In the genomic region with DNA sequence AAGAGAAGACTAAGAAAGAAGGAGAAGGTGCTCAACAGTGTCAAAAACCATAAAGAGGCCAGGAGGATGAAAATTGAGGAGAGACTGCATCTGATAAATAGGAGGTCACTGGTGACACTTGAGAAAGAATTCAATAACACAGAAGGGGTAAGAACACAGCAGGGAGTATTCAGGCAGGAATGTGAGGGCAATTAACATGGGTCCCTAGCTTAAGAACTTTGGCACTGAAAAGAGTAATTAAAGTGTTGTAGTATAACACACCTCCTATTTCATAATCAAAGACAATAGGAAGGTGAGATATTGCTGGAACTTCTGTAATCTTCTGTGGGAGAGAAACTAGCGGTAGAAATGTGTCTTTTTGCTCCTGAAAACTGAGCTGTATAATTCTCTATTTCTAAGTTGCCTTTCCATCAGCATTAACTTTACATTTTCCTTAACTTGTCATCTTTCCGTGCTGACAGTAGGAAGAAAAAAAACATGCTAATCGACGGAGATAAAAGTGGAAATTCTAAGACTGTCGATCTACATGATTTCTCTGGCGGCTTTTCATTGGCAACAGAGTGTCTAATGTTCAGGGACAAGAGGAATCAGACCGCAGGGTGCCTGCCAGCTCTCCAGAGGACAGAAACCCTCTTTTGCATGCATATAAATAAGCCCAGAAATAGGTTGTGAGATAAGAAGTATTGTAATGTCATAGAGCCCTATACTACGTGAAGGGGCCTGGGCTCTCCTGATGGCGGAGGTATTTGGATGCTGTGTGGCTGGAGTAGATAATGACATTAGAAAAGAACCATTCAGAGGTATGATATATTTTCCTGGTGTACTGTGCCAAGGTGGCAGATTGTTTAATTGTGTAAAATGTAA, we compare ENCODE assay signal across 17 cellular contexts.
DNase-seq lines count a peak whose midpoint lies in the region; ATAC-seq, FAIRE-seq and TF ChIP-seq lines count a peak whose summit lies in the region.
"Had no signal": no experiment of that assay in that cellular context is flagged by ENCODE, and none has a peak within 500 bp of the region (broad histone marks: within the 10 kb centered on the region; RNA-seq: fewer than 3 reads in every experiment).

No MANE protein-coding gene starts in this region.

- H4K8ac ChIP-seq in H1 (ENCODE audit: extremely low read depth, insufficient read depth, low read length) (no peak overlapping the region), neuronal stem cell (ENCODE audit: low read depth, low read length) (no peak overlapping the region)

- H3K23ac ChIP-seq in H1 (ENCODE audit: insufficient read length) (no peak overlapping the region), neuronal stem cell (ENCODE audit: low read depth, low read length, poor library complexity) (no peak overlapping the region)

- H2BK15ac ChIP-seq in H1 (ENCODE audit: low read length) (no peak overlapping the region), neuronal stem cell (ENCODE audit: low read length) (no peak overlapping the region)

- TF ChIP-seq CTCF in GM23338 (conservative IDR thresholded peaks at IDR 0.05; ENCODE audit: low read depth in 2 of 2) (no peak), H1 (IDR thresholded peaks at IDR 0.05; ENCODE audit: control extremely low read depth in 1 of 3, insufficient read depth in 1 of 3, low read depth in 1 of 3, low read length in 3 of 3) (no peak)

- no peaks in the 10 kb centered on the region for H3K9me3 ChIP-seq in H1 (ENCODE audit: insufficient read depth in 2 of 2, low read depth in 1 of 2, low read length in 1 of 2)
- H3K9me3 ChIP-seq in neuronal stem cell (replicated peaks in 1 of 2; ENCODE audit: control insufficient read depth in 2 of 2, insufficient read depth in 1 of 2, low read depth in 1 of 2, low read length in 2 of 2), result no peaks in the 10 kb centered on the region
- H3K9me3 ChIP-seq: Caco-2, HAP-1 had no signal

- FAIRE-seq in H1 (lab: Jason Lieb, UNC), result no peak
- FAIRE-seq: GM19239 had no signal

- H2BK12ac ChIP-seq in H1 (ENCODE audit: low read depth, low read length) (no peak overlapping the region), neuronal stem cell (ENCODE audit: low read length) (no peak overlapping the region)

- no peak overlapping the region for H3K4me3 ChIP-seq in GM23338
- no peak overlapping the region; a peak in 1 of 8 replicates for H3K4me3 ChIP-seq in H1 (ENCODE audit: extremely low read depth in 1 of 4, insufficient read depth in 2 of 4, low read depth in 3 of 4, low read length in 4 of 4)
- no peak overlapping the region for H3K4me3 ChIP-seq in neuronal stem cell (ENCODE audit: low read length in 2 of 2)
- H3K4me3 ChIP-seq: HAP-1 had no signal

- H3K27me3 ChIP-seq in GM23338 (ENCODE audit: insufficient read depth), result no peaks in the 10 kb centered on the region
- peaks cover 0 to 1% (median 0%) of the 10 kb centered on the region in 4 experiments; a peak in 1 of 7 replicates for H3K27me3 ChIP-seq in H1 (replicated peaks in 1 of 4; ENCODE audit: control insufficient read depth in 3 of 4, extremely low read depth in 1 of 4, insufficient read depth in 3 of 4, low read length in 3 of 4)
- no peaks in the 10 kb centered on the region for H3K27me3 ChIP-seq in neuronal stem cell (ENCODE audit: control insufficient read depth in 3 of 3, insufficient read depth in 3 of 3, low read depth in 1 of 3, low read length in 3 of 3)

- H3K27ac ChIP-seq in GM23338 (ENCODE audit: low read depth) (no peak overlapping the region), H1 (ENCODE audit: low read depth, low read length) (no peak overlapping the region), neuronal stem cell (replicated peaks; ENCODE audit: low read length) (no peak overlapping the region)

- H3F3A ChIP-seq in GM23338 (replicated peaks; ENCODE audit: low read depth), result no peaks in the 10 kb centered on the region

- H3K79me2 ChIP-seq in GM23338 (replicated peaks; ENCODE audit: insufficient read depth) (no peaks in the 10 kb centered on the region), H1 (ENCODE audit: control insufficient read depth in 1 of 2, insufficient read depth in 2 of 2, low read length in 2 of 2) (no peaks in the 10 kb centered on the region)

- no peaks in the 10 kb centered on the region for H3K23me2 ChIP-seq in H1 (ENCODE audit: low read depth, low read length)

- H4K91ac ChIP-seq in H1 (replicated peaks; ENCODE audit: insufficient read length, low read length), result no peak overlapping the region
- no peak overlapping the region for H4K91ac ChIP-seq in neuronal stem cell (ENCODE audit: low read depth, low read length, poor library complexity)

- peaks cover 7% of the 10 kb centered on the region for H3K4me1 ChIP-seq in GM23338 (ENCODE audit: insufficient read depth)
- peaks cover 0 to 6% (median 5%) of the 10 kb centered on the region in 4 experiments; a peak in 4 of 7 replicates for H3K4me1 ChIP-seq in H1 (replicated peaks in 1 of 4; ENCODE audit: control insufficient read depth in 3 of 4, insufficient read depth in 4 of 4, low read length in 3 of 4)
- peaks cover 4 to 5% of the 10 kb centered on the region in 2 donors for H3K4me1 ChIP-seq in neuronal stem cell (ENCODE audit: control insufficient read depth in 2 of 2, insufficient read depth in 1 of 2, low read depth in 1 of 2, low read length in 2 of 2)
- H3K4me1 ChIP-seq: Caco-2 had no signal

- no peaks in the 10 kb centered on the region for H3K9me2 ChIP-seq in GM23338 (ENCODE audit: insufficient read depth)

- H3K9ac ChIP-seq in H1 (replicated peaks in 1 of 4; ENCODE audit: extremely low read depth in 1 of 4, low read depth in 3 of 4, low read length in 3 of 4) (no peak overlapping the region), neuronal stem cell (ENCODE audit: low read depth, low read length, poor library complexity) (no peak overlapping the region)

- POLR2A ChIA-PET in H1 (lab: Charles Lee; ENCODE audit: partially characterized antibody), result interaction anchor here (0.7 kb wide), 1 partner anchor 39 kb away, joined by 4 read pairs; no protein-coding TSS in a partner anchor

- H3K4ac ChIP-seq in H1 (replicated peaks; ENCODE audit: insufficient read length, low read depth, low read length) (no peak overlapping the region), neuronal stem cell (ENCODE audit: low read length) (no peak overlapping the region)

- 76% methylated on average over 9 of the region's 9 CpGs; no CpG with 5 or more reads in 1 of the 2 experiments for WGBS in H1 (ENCODE audit: extremely low coverage in 1 of 2, insufficient coverage in 1 of 2, insufficient read length in 1 of 2, insufficient replicate concordance in 2 of 2, low coverage in 1 of 2, low lambda C conversion rate in 2 of 2, missing lambda C conversion rate in 1 of 2), 2 experiments
- no CpG with 5 or more reads among the region's 9 CpGs for WGBS in neuronal stem cell (ENCODE audit: extremely low coverage in 2 of 2, insufficient read length in 2 of 2, insufficient replicate concordance in 1 of 2), 2 donors

- H3K9me3 Mint-ChIP-seq in GM23338, result no peaks in the 10 kb centered on the region

- H3K4me3 Mint-ChIP-seq in GM23338, result no peak overlapping the region; the same call in 2 of the 3 replicates

- no peak overlapping the region for H2BK20ac ChIP-seq in H1 (ENCODE audit: low read length)

- no peaks in the 10 kb centered on the region for H3K27me3 Mint-ChIP-seq in GM23338 (ENCODE audit: insufficient read depth, low read depth, poor library complexity)

- no peak overlapping the region for H3K18ac ChIP-seq in H1 (ENCODE audit: extremely low read depth, low read length)
- no peak overlapping the region for H3K18ac ChIP-seq in neuronal stem cell (ENCODE audit: low read length)

- H3K4me2 ChIP-seq in GM23338 (no peak overlapping the region), H1 (ENCODE audit: insufficient read depth in 1 of 2, low read depth in 2 of 2, low read length in 2 of 2) (no peak overlapping the region; a peak in 1 of 4 replicates), neuronal stem cell (ENCODE audit: insufficient read depth, low read length, poor library complexity, severe bottlenecking) (no peak overlapping the region)

- CTCF ChIA-PET in H1 (lab: Charles Lee; ENCODE audit: partially characterized antibody), result interaction anchor here (1.4 kb wide), 1 partner anchor 11 kb away, joined by 4 read pairs; no protein-coding TSS in a partner anchor

- no peak for TF ChIP-seq POLR2A in H1 (IDR thresholded peaks at IDR 0.05; ENCODE audit: control extremely low read depth in 1 of 2, low read depth in 2 of 2, low read length in 2 of 2)

- DNase-seq in GM23338 (ENCODE audit: low spot score) (peak; percentile 34), NCI-H526 treated with DMSO at 0.1 percent for 48 hours (lab: John Stamatoyannopoulos, UW) (peak; percentile 43), H1 (ENCODE audit: low read depth in 1 of 2, low spot score in 2 of 2) (no peak), neuronal stem cell (ENCODE audit: low spot score) (no peak), ureter (ENCODE audit: low spot score) (no peak), epidermal melanocyte (ENCODE audit: insufficient read length, low spot score) (no peak)
- no peak for DNase-seq in stimulated activated CD4-positive, alpha-beta T cell treated with anti-CD3 and anti-CD28 coated beads, Interleukin-2, amount 100 ng/mL, for 24 hours
- DNase-seq: ACHN, Caco-2, DMS153, NCI-H187 treated with DMSO at 0.1 percent for 48 hours, NCI-H2171, NCI-H446 treated with DMSO at 0.1 percent for 48 hours, SHP77 had no signal

- TF ChIP-seq EP300 in H1 (IDR thresholded peaks at IDR 0.05; ENCODE audit: borderline replicate concordance in 1 of 2, low read depth in 2 of 2, low read length in 2 of 2), result no peak

- H3K79me1 ChIP-seq in H1 (ENCODE audit: low read depth, low read length), result no peaks in the 10 kb centered on the region
- H3K79me1 ChIP-seq in neuronal stem cell (ENCODE audit: low read depth, low read length), result no peaks in the 10 kb centered on the region

- no peak for TF ChIP-seq RAD21 in H1 (IDR thresholded peaks at IDR 0.05 in 1 of 2, conservative IDR thresholded peaks at IDR 0.05 in 1 of 2; ENCODE audit: low read depth in 2 of 2, low read length in 2 of 2)

- H2AFZ ChIP-seq in GM23338 (no peak overlapping the region), H1 (ENCODE audit: low read length) (no peak overlapping the region), neuronal stem cell (ENCODE audit: low read length) (peak overlapping the region; percentile 10)

- no peak overlapping the region for H3K56ac ChIP-seq in H1 (replicated peaks; ENCODE audit: insufficient read length, low read depth, low read length)

- H3K36me3 ChIP-seq in GM23338 (ENCODE audit: insufficient read depth) (no peaks in the 10 kb centered on the region), H1 (ENCODE audit: control insufficient read depth in 2 of 4, insufficient read depth in 4 of 4, low read length in 3 of 4) (no peaks in the 10 kb centered on the region), neuronal stem cell (replicated peaks in 1 of 2; ENCODE audit: control insufficient read depth in 2 of 2, insufficient read depth in 2 of 2, low read length in 2 of 2) (no peaks in the 10 kb centered on the region)
- H3K36me3 ChIP-seq: HAP-1 had no signal

- peak; percentile 58 for ATAC-seq in GM23338
- ATAC-seq: Panc1 had no signal

- H3K27ac Mint-ChIP-seq in GM23338, result no peak overlapping the region

- H3K14ac ChIP-seq in H1 (ENCODE audit: insufficient read length) (no peak overlapping the region), neuronal stem cell (ENCODE audit: low read length) (no peak overlapping the region)

- H2BK120ac ChIP-seq in H1 (replicated peaks; ENCODE audit: low read depth, low read length), result no peak overlapping the region
- H2BK120ac ChIP-seq in neuronal stem cell (ENCODE audit: low read depth, low read length), result no peak overlapping the region

- no peak overlapping the region for H4K5ac ChIP-seq in H1 (ENCODE audit: insufficient read length, low read depth, low read length)

- no peaks in the 10 kb centered on the region for H3K36me3 Mint-ChIP-seq in GM23338 (ENCODE audit: low read depth)

- H4K20me1 ChIP-seq in GM23338 (replicated peaks; ENCODE audit: insufficient read depth) (no peaks in the 10 kb centered on the region), H1 (replicated peaks in 1 of 2; ENCODE audit: control insufficient read depth in 1 of 2, insufficient read depth in 2 of 2, low read length in 2 of 2) (no peaks in the 10 kb centered on the region)

- H2BK5ac ChIP-seq in H1 (ENCODE audit: low read depth, low read length), result no peak overlapping the region
- H2BK5ac ChIP-seq in neuronal stem cell (ENCODE audit: low read length), result no peak overlapping the region

- H3K4me1 Mint-ChIP-seq in GM23338, result peaks cover 13% of the 10 kb centered on the region

- H2AK5ac ChIP-seq in H1 (ENCODE audit: low read depth, low read length) (no peak overlapping the region), neuronal stem cell (ENCODE audit: low read depth, low read length) (no peak overlapping the region)

Comparison
In these comparisons a context has a peak if more than half of its experiments do, and no peak if none do; other contexts are left out.
1. DNase-seq: peak in GM23338 (single experiment) and NCI-H526 treated with DMSO at 0.1 percent for 48 hours (single experiment); none in H1 (0 of 2), neuronal stem cell (single experiment), ureter (single experiment), stimulated activated CD4-positive, alpha-beta T cell treated with anti-CD3 and anti-CD28 coated beads, Interleukin-2, amount 100 ng/mL, for 24 hours (0 of 2) and epidermal melanocyte (single experiment).